Comparison of ENCODE assay signal across 10 cellular contexts in the genomic region with DNA sequence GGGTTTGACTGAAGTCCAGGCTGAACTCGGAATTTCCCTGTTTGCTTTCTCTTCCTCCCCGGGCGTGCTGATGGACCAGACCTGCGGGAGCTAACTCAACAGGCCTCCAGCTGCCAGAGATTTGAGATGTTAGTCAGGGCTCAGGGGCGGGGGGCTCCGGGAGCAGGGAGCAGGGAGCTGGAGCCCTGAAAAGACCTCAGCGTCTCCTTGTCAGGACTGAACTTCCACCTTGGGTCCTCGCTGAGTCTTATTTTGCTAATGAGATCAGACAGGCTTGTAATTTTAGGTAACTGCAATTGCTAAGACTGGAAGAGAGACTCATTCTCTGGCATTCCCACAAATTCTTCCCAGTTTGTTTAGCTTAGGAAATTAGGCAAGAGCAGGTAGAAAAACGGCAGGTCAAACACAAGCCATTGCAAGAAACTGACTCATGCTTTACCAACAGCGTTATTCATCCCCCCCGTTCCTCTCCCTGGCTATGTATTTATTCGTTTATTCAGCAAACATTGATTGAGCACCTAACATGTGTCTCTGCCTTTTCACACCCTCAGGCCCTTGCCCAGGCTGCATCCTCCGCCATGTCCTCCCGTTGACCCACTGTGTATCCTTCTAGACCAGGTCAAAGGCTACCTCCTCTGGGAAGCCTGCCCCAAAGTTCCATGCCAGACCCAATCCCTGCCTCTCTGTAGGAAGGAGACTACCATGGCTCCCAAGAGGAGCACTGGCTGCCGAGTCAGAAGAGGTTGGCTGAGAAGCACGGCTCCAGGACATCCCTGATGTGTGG.
A peak's percentile ranks its signal among the peaks of the same experiment; 100 is the strongest.
DNase-seq lines count a peak whose midpoint lies in the region; TF ChIP-seq lines count a peak whose summit lies in the region.
"Had no signal": no experiment of that assay in that cellular context is flagged by ENCODE, and none has a peak within 500 bp of the region (broad histone marks: within the 10 kb centered on the region; RNA-seq: fewer than 3 reads in every experiment).

No MANE protein-coding gene starts in this region.

- H3K27ac ChIP-seq in adrenal gland = no peak overlapping the region

- CTCF ChIA-PET in activated CD4-positive, alpha-beta memory T cell treated with anti-CD3 and anti-CD28 coated beads for 36 hours (lab: Charles Lee) = no interaction called here

- no peaks in the 10 kb centered on the region for H3K9me3 ChIP-seq in adrenal gland (replicated peaks in 1 of 3)

- no peaks in the 10 kb centered on the region for H3K4me1 Mint-ChIP-seq in activated CD4-positive, alpha-beta memory T cell treated with anti-CD3 and anti-CD28 coated beads for 36 hours (ENCODE audit: low read depth)

- H3K4me3 Mint-ChIP-seq in activated CD4-positive, alpha-beta memory T cell treated with anti-CD3 and anti-CD28 coated beads for 36 hours = no peak overlapping the region

- no peaks in the 10 kb centered on the region for H3K36me3 ChIP-seq in adrenal gland (replicated peaks in 1 of 2)

- H3K27me3 ChIP-seq in adrenal gland = no peaks in the 10 kb centered on the region

- POLR2A ChIA-PET in activated CD4-positive, alpha-beta memory T cell treated with anti-CD3 and anti-CD28 coated beads for 36 hours (lab: Charles Lee) = no interaction called here

- H3K36me3 Mint-ChIP-seq in activated CD4-positive, alpha-beta memory T cell treated with anti-CD3 and anti-CD28 coated beads for 36 hours = no peaks in the 10 kb centered on the region

- no peak for TF ChIP-seq CTCF in adrenal gland (IDR thresholded peaks at IDR 0.05)

- 62 to 71% (median 70%) methylated on average over 16 of the region's 16 CpGs for WGBS in adrenal gland, 4 donors

- H3K27me3 Mint-ChIP-seq in activated CD4-positive, alpha-beta memory T cell treated with anti-CD3 and anti-CD28 coated beads for 36 hours = peaks cover 32% of the 10 kb centered on the region

- H3K9me3 Mint-ChIP-seq in activated CD4-positive, alpha-beta memory T cell treated with anti-CD3 and anti-CD28 coated beads for 36 hours = peaks cover 12% of the 10 kb centered on the region

- intact Hi-C loops in adrenal gland (cut with DNase I) = no loop called here
- intact Hi-C loops in activated CD4-positive, alpha-beta memory T cell treated with anti-CD3 and anti-CD28 coated beads for 36 hours (cut with micrococcal nuclease) = no loop called here

- DNase-seq in HCEC 1CT = peak; percentile 11
- peak in 4 of 7 donors; percentile 3 to 28 (median 12) for DNase-seq in adrenal gland
- peak; percentile 81 for DNase-seq in iris pigment epithelial cell (ENCODE audit: low read depth)
- DNase-seq in stromal cell of bone marrow (ENCODE audit: low read depth) = peak; percentile 15
- DNase-seq in dermis blood vessel endothelial cell = no peak
- no peak for DNase-seq in KBM-7
- DNase-seq in activated CD4-positive, alpha-beta memory T cell treated with anti-CD3 and anti-CD28 coated beads for 36 hours = no peak
- DNase-seq: NCI-H2107 had no signal

- no peak overlapping the region for H3K4me3 ChIP-seq in adrenal gland
- H3K4me3 ChIP-seq: lung had no signal

- in situ Hi-C loops in KBM-7 (cut with MboI; ENCODE audit: low pct_unique_long_range_greater_than_20kb, low sequenced_read_pairs) = no loop called here

- H3K4me1 ChIP-seq in adrenal gland (replicated peaks in 1 of 2) = peaks cover 6 to 16% of the 10 kb centered on the region in 2 donors

- no peak for TF ChIP-seq POLR2A in adrenal gland (IDR thresholded peaks at IDR 0.05)

- H3K27ac Mint-ChIP-seq in activated CD4-positive, alpha-beta memory T cell treated with anti-CD3 and anti-CD28 coated beads for 36 hours = no peak overlapping the region
- H3K27ac Mint-ChIP-seq: activated naive CD4-positive, alpha-beta T cell treated with anti-CD3 and anti-CD28 coated beads, Interleukin-2, amount 50 U/mL, for 72 hours had no signal

Comparison
In these comparisons a context has a peak if more than half of its experiments do, and no peak if none do; other contexts are left out.
1. DNase-seq: peak in HCEC 1CT (single experiment), adrenal gland (4 of 7), iris pigment epithelial cell (single experiment) and stromal cell of bone marrow (single experiment); none in dermis blood vessel endothelial cell (single experiment), KBM-7 (single experiment) and activated CD4-positive, alpha-beta memory T cell treated with anti-CD3 and anti-CD28 coated beads for 36 hours (single experiment).